Comparison of ENCODE assay signal across 19 cellular contexts in genomic region chr4:184727430-184727829, GRCh38.
"Had no signal": no experiment of that assay in that cellular context is flagged by ENCODE, and none has a peak within 500 bp of the region (broad histone marks: within the 10 kb centered on the region; RNA-seq: fewer than 3 reads in every experiment).

No MANE protein-coding gene starts in this region.

- ATAC-seq: activated T-cell treated with anti-CD3 and anti-CD28 coated beads, Interleukin-2, amount 50 U/mL, for 4 hours; gastrocnemius medialis; heart left ventricle; left lung; upper lobe of right lung had no signal

- H3K27me3 Mint-ChIP-seq: activated CD4-positive, alpha-beta T cell treated with anti-CD3 and anti-CD28 coated beads, Interleukin-2, amount 10 ng/mL, durations not matched to agents 7 days and 5 days; activated naive CD8-positive, alpha-beta T cell; brain; central memory CD8-positive, alpha-beta T cell had no signal

- H3K27me3 ChIP-seq: gastrocnemius medialis, heart left ventricle, left lung, sigmoid colon, upper lobe of right lung had no signal

- DNase-seq: activated CD4-positive, alpha-beta T cell treated with anti-CD3 and anti-CD28 coated beads, Interleukin-2, amount 10 ng/mL, durations not matched to agents 7 days and 5 days; activated CD8-positive, alpha-beta memory T cell treated with anti-CD3 and anti-CD28 coated beads, Interleukin-2, amount 50 U/mL, for 4 hours; activated effector memory CD4-positive, alpha-beta T cell treated with anti-CD3 and anti-CD28 coated beads, Interleukin-2, amount 50 U/mL, for 16 hours; activated T-cell treated with anti-CD3 and anti-CD28 coated beads, Interleukin-2, amount 50 U/mL, for 4 hours; gastrocnemius medialis; heart left ventricle; left lung; midbrain; nucleus accumbens; posterior cingulate gyrus; sigmoid colon; stimulated activated naive CD4-positive, alpha-beta T cell; T-helper 9 cell; upper lobe of right lung had no signal

- H3K4me1 ChIP-seq: gastrocnemius medialis, sigmoid colon, upper lobe of right lung had no signal

- H3K9me3 ChIP-seq: gastrocnemius medialis, left lung, sigmoid colon, upper lobe of right lung had no signal

- H3K27ac ChIP-seq: coronary artery, gastrocnemius medialis, left lung, sigmoid colon, upper lobe of right lung had no signal

- H3K9me3 Mint-ChIP-seq: activated CD4-positive, alpha-beta T cell treated with anti-CD3 and anti-CD28 coated beads, Interleukin-2, amount 10 ng/mL, durations not matched to agents 7 days and 5 days; activated T-cell treated with anti-CD3 and anti-CD28 coated beads, Interleukin-2, amount 50 U/mL, for 4 hours; central memory CD8-positive, alpha-beta T cell; nephron had no signal

- H3K4me3 ChIP-seq: coronary artery, gastrocnemius medialis, heart left ventricle, left lung, sigmoid colon, upper lobe of right lung had no signal

- H3K4me3 Mint-ChIP-seq: activated CD4-positive, alpha-beta T cell treated with anti-CD3 and anti-CD28 coated beads, Interleukin-2, amount 10 ng/mL, durations not matched to agents 7 days and 5 days; activated naive CD8-positive, alpha-beta T cell; activated T-cell treated with anti-CD3 and anti-CD28 coated beads, Interleukin-2, amount 50 U/mL, for 4 hours; central memory CD8-positive, alpha-beta T cell; nephron had no signal

- H3K36me3 ChIP-seq: gastrocnemius medialis, heart left ventricle, sigmoid colon, upper lobe of right lung had no signal

- H3K27ac Mint-ChIP-seq: activated CD4-positive, alpha-beta T cell treated with anti-CD3 and anti-CD28 coated beads, Interleukin-2, amount 10 ng/mL, durations not matched to agents 7 days and 5 days; activated naive CD8-positive, alpha-beta T cell; brain; nephron had no signal
